In the genomic region with DNA sequence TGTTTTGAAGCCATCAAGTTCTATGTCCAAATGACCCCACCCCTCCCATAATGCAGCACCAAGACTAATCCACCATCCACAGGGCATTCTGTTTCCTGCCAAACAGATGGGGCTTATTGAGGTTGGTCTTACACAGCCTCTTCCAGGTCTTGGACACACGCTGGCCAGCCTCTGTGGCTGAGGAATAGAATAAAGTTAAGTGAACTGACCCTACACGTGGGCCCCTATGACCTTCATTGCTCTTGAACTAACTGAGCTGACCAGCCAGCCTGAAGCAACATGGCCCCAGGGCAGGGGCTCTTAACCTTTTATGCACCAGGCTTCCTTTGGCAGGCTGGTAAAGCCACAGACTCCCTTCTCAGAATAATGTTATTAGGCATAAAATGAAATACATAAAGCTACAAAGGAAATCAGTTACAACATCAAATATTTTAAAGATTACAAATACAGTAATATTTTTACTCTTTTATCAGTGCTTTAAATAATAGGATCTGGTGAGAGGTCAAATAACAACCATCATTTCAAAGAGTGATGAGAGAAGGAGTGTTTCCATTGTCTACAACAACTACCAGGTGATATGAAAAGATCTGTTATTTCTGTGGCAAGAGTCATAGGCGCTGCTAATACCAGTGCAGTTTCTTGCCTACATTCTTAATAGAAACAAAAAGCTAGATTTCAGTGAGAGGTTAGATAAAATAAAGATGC, we compare ENCODE assay signal across 9 cellular contexts.
A peak's percentile ranks its signal among the peaks of the same experiment; 100 is the strongest.
DNase-seq lines count a peak whose midpoint lies in the region; ATAC-seq and TF ChIP-seq lines count a peak whose summit lies in the region.
"Had no signal": no experiment of that assay in that cellular context is flagged by ENCODE, and none has a peak within 500 bp of the region (broad histone marks: within the 10 kb centered on the region; RNA-seq: fewer than 3 reads in every experiment).

No MANE protein-coding gene starts in this region.

- H3K27me3 ChIP-seq in SK-N-SH (ENCODE audit: insufficient read depth) (no peaks in the 10 kb centered on the region), heart left ventricle (no peaks in the 10 kb centered on the region), skeletal muscle tissue (ENCODE audit: control insufficient read depth in 3 of 3, insufficient read depth in 3 of 3, low read length in 3 of 3) (no peaks in the 10 kb centered on the region)

- peak overlapping the region; percentile 14 to 76; a peak in 3 of 4 replicates for H3K27ac ChIP-seq in SK-N-SH (ENCODE audit: low read depth in 2 of 2, low read length in 1 of 2)
- H3K27ac ChIP-seq in heart left ventricle, result peak overlapping the region; percentile 78 to 95 (median 86)
- peak overlapping the region; percentile 82 for H3K27ac ChIP-seq in skeletal muscle tissue (ENCODE audit: low read depth, low read length)

- H3K4me1 ChIP-seq in SK-N-SH (ENCODE audit: control insufficient read depth in 1 of 2, insufficient read depth in 2 of 2, low read depth in 1 of 2, low read length in 1 of 2) (peaks cover 6 to 9% of the 10 kb centered on the region in 2 experiments), heart left ventricle (peaks cover 3 to 33% (median 16%) of the 10 kb centered on the region in 12 donors), skeletal muscle tissue (ENCODE audit: control insufficient read depth in 3 of 3, insufficient read depth in 3 of 3, low read length in 3 of 3) (peaks cover 19 to 38% (median 22%) of the 10 kb centered on the region in 3 donors)

- no peaks in the 10 kb centered on the region for H3K9me3 ChIP-seq in SK-N-SH
- no peaks in the 10 kb centered on the region for H3K9me3 ChIP-seq in heart left ventricle
- H3K9me3 ChIP-seq in skeletal muscle tissue (ENCODE audit: control insufficient read depth in 3 of 3, low read length in 3 of 3), result no peaks in the 10 kb centered on the region

- TF ChIP-seq CTCF in SK-N-SH (IDR thresholded peaks at IDR 0.05), result no peak
- TF ChIP-seq CTCF in heart left ventricle (IDR thresholded peaks at IDR 0.05), result no peak

- intact Hi-C loops in heart left ventricle (cut with DNase I), result loop anchor here in 3 of 10 donors (5.0 kb wide), 4 partner anchors 52 to 192 kb away; a partner anchor contains a TSS

- WGBS in SK-N-SH (ENCODE audit: low lambda C conversion rate), result 66% methylated on average over 3 of the region's 3 CpGs
- WGBS in heart left ventricle, 4 donors, result 56 to 72% (median 68%) methylated on average over 3 of the region's 3 CpGs

- H3K4me2 ChIP-seq in SK-N-SH, result no peak overlapping the region

- POLR2A ChIA-PET in SK-N-SH (lab: Yijun Ruan, JAX), result no interaction called here

- CTCF ChIA-PET in SK-N-SH (lab: Yijun Ruan, JAX), result interaction anchor here (1.2 kb wide), 1 partner anchor 212 kb away, joined by 3 read pairs; no protein-coding TSS in a partner anchor

- no peaks in the 10 kb centered on the region for H4K20me1 ChIP-seq in SK-N-SH (ENCODE audit: insufficient read depth)

- no peaks in the 10 kb centered on the region for H3K79me2 ChIP-seq in SK-N-SH (ENCODE audit: insufficient read depth)

- H3K9me2 ChIP-seq in SK-N-SH, result no peaks in the 10 kb centered on the region

- no peaks in the 10 kb centered on the region for H3F3A ChIP-seq in SK-N-SH (replicated peaks; ENCODE audit: insufficient read depth)

- H2AFZ ChIP-seq in SK-N-SH (ENCODE audit: low read depth), result peak overlapping the region; percentile 66

- TF ChIP-seq RAD21 in SK-N-SH (IDR thresholded peaks at IDR 0.05; ENCODE audit: low read length), result no peak

- TF ChIP-seq POLR2A in heart left ventricle (IDR thresholded peaks at IDR 0.05), result no peak

- H3K4me3 ChIP-seq in SK-N-SH (ENCODE audit: low read depth in 2 of 2, low read length in 1 of 2), result no peak overlapping the region
- H3K4me3 ChIP-seq in heart left ventricle, result no peak overlapping the region
- H3K4me3 ChIP-seq in skeletal muscle tissue (ENCODE audit: low read length in 3 of 3), result peak overlapping the region in 1 of 3 donors; percentile 25

- ATAC-seq in GM18907 (IDR thresholded peaks at IDR 0.05; ENCODE audit: unreplicated experiment) (peak; percentile 10), heart left ventricle (peak; percentile 1 to 7 (median 4)), GM21528 (IDR thresholded peaks at IDR 0.05; ENCODE audit: low FRiP score, unreplicated experiment) (no peak)

- H3K36me3 ChIP-seq in SK-N-SH (replicated peaks in 1 of 2; ENCODE audit: control insufficient read depth in 1 of 2, insufficient read depth in 2 of 2, low read length in 1 of 2) (no peaks in the 10 kb centered on the region), heart left ventricle (no peaks in the 10 kb centered on the region), skeletal muscle tissue (ENCODE audit: control insufficient read depth in 3 of 3, insufficient read depth in 3 of 3, low read length in 3 of 3) (no peaks in the 10 kb centered on the region)

- H3K9ac ChIP-seq in SK-N-SH, result no peak overlapping the region
- peak overlapping the region in 2 of 3 donors; percentile 13 to 39 for H3K9ac ChIP-seq in skeletal muscle tissue (ENCODE audit: low read depth in 1 of 3, low read length in 3 of 3)

- TF ChIP-seq EP300 in SK-N-SH (IDR thresholded peaks at IDR 0.05; ENCODE audit: borderline replicate concordance in 1 of 2, low read depth in 1 of 2, low read length in 1 of 2), result no peak

- DNase-seq in SK-N-SH, result no peak
- peak in 1 of 5 donors; percentile 40 for DNase-seq in heart left ventricle
- DNase-seq in SW 1271 (lab: John Stamatoyannopoulos, UW), result no peak
- DNase-seq in LoVo (ENCODE audit: low spot score), result no peak
- DNase-seq in middle frontal gyrus (ENCODE audit: extremely low spot score, low spot score), result no peak
- DNase-seq: effector memory CD4-positive, alpha-beta T cell had no signal

TF ChIP-seq in SK-N-SH, 30 proteins besides CTCF, POLR2A, EP300 and RAD21:
- TF ChIP-seq, protein P1, sequence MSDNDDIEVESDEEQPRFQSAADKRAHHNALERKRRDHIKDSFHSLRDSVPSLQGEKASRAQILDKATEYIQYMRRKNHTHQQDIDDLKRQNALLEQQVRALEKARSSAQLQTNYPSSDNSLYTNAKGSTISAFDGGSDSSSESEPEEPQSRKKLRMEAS (IDR thresholded peaks at IDR 0.05; ENCODE audit: low read depth), result no peak
- TF ChIP-seq NFIC (IDR thresholded peaks at IDR 0.05; ENCODE audit: borderline replicate concordance), result no peak
- TF ChIP-seq TCF12 (IDR thresholded peaks at IDR 0.05), result no peak
- TF ChIP-seq, protein P2, sequence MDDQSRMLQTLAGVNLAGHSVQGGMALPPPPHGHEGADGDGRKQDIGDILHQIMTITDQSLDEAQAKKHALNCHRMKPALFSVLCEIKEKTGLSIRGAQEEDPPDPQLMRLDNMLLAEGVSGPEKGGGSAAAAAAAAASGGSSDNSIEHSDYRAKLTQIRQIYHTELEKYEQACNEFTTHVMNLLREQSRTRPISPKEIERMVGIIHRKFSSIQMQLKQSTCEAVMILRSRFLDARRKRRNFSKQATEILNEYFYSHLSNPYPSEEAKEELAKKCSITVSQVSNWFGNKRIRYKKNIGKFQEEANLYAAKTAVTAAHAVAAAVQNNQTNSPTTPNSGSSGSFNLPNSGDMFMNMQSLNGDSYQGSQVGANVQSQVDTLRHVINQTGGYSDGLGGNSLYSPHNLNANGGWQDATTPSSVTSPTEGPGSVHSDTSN (IDR thresholded peaks at IDR 0.05), result no peak
- TF ChIP-seq, protein P3, sequence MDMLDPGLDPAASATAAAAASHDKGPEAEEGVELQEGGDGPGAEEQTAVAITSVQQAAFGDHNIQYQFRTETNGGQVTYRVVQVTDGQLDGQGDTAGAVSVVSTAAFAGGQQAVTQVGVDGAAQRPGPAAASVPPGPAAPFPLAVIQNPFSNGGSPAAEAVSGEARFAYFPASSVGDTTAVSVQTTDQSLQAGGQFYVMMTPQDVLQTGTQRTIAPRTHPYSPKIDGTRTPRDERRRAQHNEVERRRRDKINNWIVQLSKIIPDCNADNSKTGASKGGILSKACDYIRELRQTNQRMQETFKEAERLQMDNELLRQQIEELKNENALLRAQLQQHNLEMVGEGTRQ (IDR thresholded peaks at IDR 0.05; ENCODE audit: borderline replicate concordance, low read depth, low read length), result no peak
- TF ChIP-seq SMC3 (IDR thresholded peaks at IDR 0.05; ENCODE audit: low read depth, low read length), result no peak
- no peak for TF ChIP-seq POLR2AphosphoS5 (IDR thresholded peaks at IDR 0.05; ENCODE audit: low read depth, low read length)
- no peak for TF ChIP-seq GATA2 (CRISPR knock-in tag; IDR thresholded peaks at IDR 0.05)
- no peak for TF ChIP-seq YY1 (IDR thresholded peaks at IDR 0.05; ENCODE audit: low read depth)
- TF ChIP-seq FOXJ3 (CRISPR knock-in tag; IDR thresholded peaks at IDR 0.05), result no peak
- no peak for TF ChIP-seq MEF2A (IDR thresholded peaks at IDR 0.05; ENCODE audit: borderline replicate concordance, low read depth)
- no peak for TF ChIP-seq RFX5 (IDR thresholded peaks at IDR 0.05; ENCODE audit: low read length)
- no peak for TF ChIP-seq FOSL2 (IDR thresholded peaks at IDR 0.05; ENCODE audit: borderline replicate concordance, low read depth)
- TF ChIP-seq SIN3A (IDR thresholded peaks at IDR 0.05; ENCODE audit: borderline replicate concordance, low read depth, low read length), result no peak
- TF ChIP-seq, protein P4, sequence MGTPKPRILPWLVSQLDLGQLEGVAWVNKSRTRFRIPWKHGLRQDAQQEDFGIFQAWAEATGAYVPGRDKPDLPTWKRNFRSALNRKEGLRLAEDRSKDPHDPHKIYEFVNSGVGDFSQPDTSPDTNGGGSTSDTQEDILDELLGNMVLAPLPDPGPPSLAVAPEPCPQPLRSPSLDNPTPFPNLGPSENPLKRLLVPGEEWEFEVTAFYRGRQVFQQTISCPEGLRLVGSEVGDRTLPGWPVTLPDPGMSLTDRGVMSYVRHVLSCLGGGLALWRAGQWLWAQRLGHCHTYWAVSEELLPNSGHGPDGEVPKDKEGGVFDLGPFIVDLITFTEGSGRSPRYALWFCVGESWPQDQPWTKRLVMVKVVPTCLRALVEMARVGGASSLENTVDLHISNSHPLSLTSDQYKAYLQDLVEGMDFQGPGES (IDR thresholded peaks at IDR 0.05; ENCODE audit: low read depth, low read length), result no peak
